ENCODE assay signal across 8 cellular contexts in genomic region chrX:119698835-119699234, GRCh38. TPM values are rescaled to one million over a fixed set of nuclear protein-coding genes. Genes with fewer than 3 reads are reported as not detected.
A peak's percentile ranks its signal among the peaks of the same experiment; 100 is the strongest.
DNase-seq lines count a peak whose midpoint lies in the region; ATAC-seq and TF ChIP-seq lines count a peak whose summit lies in the region.

No MANE protein-coding gene starts in this region.

- H3K4me3 ChIP-seq in psoas muscle: no peak overlapping the region

- CTCF ChIA-PET in activated naive CD4-positive, alpha-beta T cell treated with anti-CD3 and anti-CD28 coated beads, Interleukin-2, amount 10 ng/mL, durations not matched to agents 7 days and 5 days (lab: Charles Lee): interaction anchor here (0.7 to 2.7 kb wide), 6 partner anchors 10 to 492 kb away, joined by 3 to 13 read pairs (median 4); no protein-coding TSS in a partner anchor

- H3K4me1 ChIP-seq in psoas muscle: no peaks in the 10 kb centered on the region

- no peaks in the 10 kb centered on the region for H3K36me3 Mint-ChIP-seq in activated naive CD4-positive, alpha-beta T cell treated with anti-CD3 and anti-CD28 coated beads, Interleukin-2, amount 10 ng/mL, durations not matched to agents 7 days and 5 days

- no peak overlapping the region for H3K27ac Mint-ChIP-seq in activated naive CD4-positive, alpha-beta T cell treated with anti-CD3 and anti-CD28 coated beads, Interleukin-2, amount 10 ng/mL, durations not matched to agents 7 days and 5 days

- intact Hi-C loops in psoas muscle (cut with DNase I): no loop called here
- intact Hi-C loops in posterior vena cava (cut with DNase I): no loop called here

- DNase-seq in NCI-H524 (lab: John Stamatoyannopoulos, UW) (peak; percentile 55), NCI-H524 treated with DMSO at 0.1 percent for 48 hours (lab: John Stamatoyannopoulos, UW) (no peak), HuH-7.5 (ENCODE audit: low spot score) (peak; percentile 54), RPMI7951 (ENCODE audit: low read depth) (peak; percentile 47), fibroblast of gingiva (ENCODE audit: low read depth) (peak; percentile 46), psoas muscle (no peak), posterior vena cava (ENCODE audit: low spot score) (no peak)
- DNase-seq in activated naive CD4-positive, alpha-beta T cell treated with anti-CD3 and anti-CD28 coated beads, Interleukin-2, amount 10 ng/mL, durations not matched to agents 7 days and 5 days: no peak

- no peak for ATAC-seq in psoas muscle

- H3K27me3 Mint-ChIP-seq in activated naive CD4-positive, alpha-beta T cell treated with anti-CD3 and anti-CD28 coated beads, Interleukin-2, amount 10 ng/mL, durations not matched to agents 7 days and 5 days: peaks cover 14% of the 10 kb centered on the region

- H3K27me3 ChIP-seq in psoas muscle (ENCODE audit: insufficient read depth in 3 of 3, low read length in 2 of 3): no peaks in the 10 kb centered on the region

- H3K4me3 Mint-ChIP-seq in activated naive CD4-positive, alpha-beta T cell treated with anti-CD3 and anti-CD28 coated beads, Interleukin-2, amount 10 ng/mL, durations not matched to agents 7 days and 5 days: no peak overlapping the region

- H3K27ac ChIP-seq in psoas muscle: no peak overlapping the region

- peak; percentile 41 for TF ChIP-seq CTCF in psoas muscle (IDR thresholded peaks at IDR 0.05)

- H3K4me1 Mint-ChIP-seq in activated naive CD4-positive, alpha-beta T cell treated with anti-CD3 and anti-CD28 coated beads, Interleukin-2, amount 10 ng/mL, durations not matched to agents 7 days and 5 days: peaks cover 11% of the 10 kb centered on the region

- no peaks in the 10 kb centered on the region for H3K9me3 ChIP-seq in psoas muscle

- H3K36me3 ChIP-seq in psoas muscle (ENCODE audit: insufficient read depth in 1 of 2, low read depth in 1 of 2): no peaks in the 10 kb centered on the region

- H3K9me3 Mint-ChIP-seq in activated naive CD4-positive, alpha-beta T cell treated with anti-CD3 and anti-CD28 coated beads, Interleukin-2, amount 10 ng/mL, durations not matched to agents 7 days and 5 days: no peaks in the 10 kb centered on the region

RNA-seq across cellular contexts. Expression of gene SEPTIN6, which starts 5.9 kb away (rescaled TPM):
- total RNA-seq in RPMI7951 (2014; rRNA removed; shearing (Covaris generic)): 9.7 and 10.3 TPM in 2 replicates
- total RNA-seq in psoas muscle (1 to 10 TPM; 2.2 to 3.8 (median 3.0) TPM), posterior vena cava (10 to 100 TPM; 19.4 to 22.3 TPM)
- polyA plus RNA-seq in psoas muscle: 1 to 10 TPM; 2.3 to 3.1 (median 2.8) TPM

RNA-seq across cellular contexts. Expression of gene SOWAHD, which starts 59.6 kb away (rescaled TPM):
- total RNA-seq in RPMI7951 (2014; rRNA removed; shearing (Covaris generic)): 0.10 TPM in 1 of 2 replicates, not detected in the other
- total RNA-seq in psoas muscle: not detected
- polyA plus RNA-seq in psoas muscle: under 1 TPM in 2 of 3 donors, not detected in 1; 0.03 TPM
- under 1 TPM; 0.29 to 0.32 TPM for total RNA-seq in posterior vena cava

Comparison
In these comparisons a context has a peak if more than half of its experiments do, and no peak if none do; other contexts are left out.
1. DNase-seq: peak in NCI-H524 (2 of 2), HuH-7.5 (single experiment), RPMI7951 (single experiment) and fibroblast of gingiva (single experiment); none in NCI-H524 treated with DMSO at 0.1 percent for 48 hours (single experiment), psoas muscle (0 of 2), posterior vena cava (single experiment) and activated naive CD4-positive, alpha-beta T cell treated with anti-CD3 and anti-CD28 coated beads, Interleukin-2, amount 10 ng/mL, durations not matched to agents 7 days and 5 days (single experiment).